Comparison of ENCODE assay signal across 9 cellular contexts in genomic region chr7:30074422-30075030, GRCh38. TPM values are rescaled to one million over a fixed set of nuclear protein-coding genes. Genes with fewer than 3 reads are reported as not detected.
DNase-seq lines count a peak whose midpoint lies in the region; ATAC-seq and TF ChIP-seq lines count a peak whose summit lies in the region.
"Had no signal": no experiment of that assay in that cellular context is flagged by ENCODE, and none has a peak within 500 bp of the region (broad histone marks: within the 10 kb centered on the region; RNA-seq: fewer than 3 reads in every experiment).

No MANE protein-coding gene starts in this region.

- DNase-seq in DMS114 treated with DMSO at 0.1 percent for 48 hours (lab: John Stamatoyannopoulos, UW; ENCODE audit: unreplicated experiment) = peak; percentile 12
- peak; percentile 43 for DNase-seq in KBM-7
- peak; percentile 49 for DNase-seq in RPMI7951 (ENCODE audit: low read depth)
- peak; percentile 33 for DNase-seq in fibroblast of the conjunctiva (ENCODE audit: low read depth)
- no peak for DNase-seq in upper lobe of right lung
- DNase-seq in activated naive CD4-positive, alpha-beta T cell treated with anti-CD3 and anti-CD28 coated beads, Interleukin-2, amount 10 ng/mL, durations not matched to agents 7 days and 5 days = no peak

- H3K36me3 ChIP-seq in upper lobe of right lung = peaks cover 4% of the 10 kb centered on the region

- no peaks in the 10 kb centered on the region for H3K4me1 Mint-ChIP-seq in activated naive CD4-positive, alpha-beta T cell treated with anti-CD3 and anti-CD28 coated beads, Interleukin-2, amount 10 ng/mL, durations not matched to agents 7 days and 5 days

- H3K9me3 Mint-ChIP-seq in activated naive CD4-positive, alpha-beta T cell treated with anti-CD3 and anti-CD28 coated beads, Interleukin-2, amount 10 ng/mL, durations not matched to agents 7 days and 5 days = no peaks in the 10 kb centered on the region

- no peaks in the 10 kb centered on the region for H3K36me3 Mint-ChIP-seq in activated naive CD4-positive, alpha-beta T cell treated with anti-CD3 and anti-CD28 coated beads, Interleukin-2, amount 10 ng/mL, durations not matched to agents 7 days and 5 days

- CTCF ChIA-PET in activated naive CD4-positive, alpha-beta T cell treated with anti-CD3 and anti-CD28 coated beads, Interleukin-2, amount 10 ng/mL, durations not matched to agents 7 days and 5 days (lab: Charles Lee) = interaction anchor here (0.7 to 3.4 kb wide), 4 partner anchors 8 to 153 kb away, joined by 3 to 17 read pairs (median 4); no protein-coding TSS in a partner anchor

- peak; percentile 44 for TF ChIP-seq CTCF in upper lobe of right lung (IDR thresholded peaks at IDR 0.05)

- H3K27me3 Mint-ChIP-seq in activated naive CD4-positive, alpha-beta T cell treated with anti-CD3 and anti-CD28 coated beads, Interleukin-2, amount 10 ng/mL, durations not matched to agents 7 days and 5 days = no peaks in the 10 kb centered on the region

- in situ Hi-C loops in KBM-7 (cut with MboI; ENCODE audit: low pct_unique_long_range_greater_than_20kb, low sequenced_read_pairs) = no loop called here

- ATAC-seq in upper lobe of right lung (peak; percentile 67), HG03439 (IDR thresholded peaks at IDR 0.05; ENCODE audit: unreplicated experiment) (no peak), HG03175 (IDR thresholded peaks at IDR 0.05; ENCODE audit: unreplicated experiment) (no peak)

- no peak overlapping the region for H3K4me3 ChIP-seq in upper lobe of right lung
- H3K4me3 ChIP-seq: lung had no signal

- no peak overlapping the region for H3K27ac Mint-ChIP-seq in activated naive CD4-positive, alpha-beta T cell treated with anti-CD3 and anti-CD28 coated beads, Interleukin-2, amount 10 ng/mL, durations not matched to agents 7 days and 5 days

- intact Hi-C loops in upper lobe of right lung (cut with DNase I) = no loop called here

- H3K27ac ChIP-seq in upper lobe of right lung = no peak overlapping the region

- H3K27me3 ChIP-seq in upper lobe of right lung = no peaks in the 10 kb centered on the region

- no peaks in the 10 kb centered on the region for H3K4me1 ChIP-seq in upper lobe of right lung

- H3K9me3 ChIP-seq in upper lobe of right lung = no peaks in the 10 kb centered on the region

- H3K4me3 Mint-ChIP-seq in activated naive CD4-positive, alpha-beta T cell treated with anti-CD3 and anti-CD28 coated beads, Interleukin-2, amount 10 ng/mL, durations not matched to agents 7 days and 5 days = no peak overlapping the region

RNA-seq across cellular contexts. Expression of gene PLEKHA8, which starts 46.3 kb away (rescaled TPM):
- 11.1 and 13.8 TPM in 2 replicates for total RNA-seq in RPMI7951 (2014; rRNA removed; shearing (Covaris generic))
- 11.3 TPM for total RNA-seq in upper lobe of right lung

RNA-seq across cellular contexts. Expression of gene FKBP14, which starts 48.0 kb away (rescaled TPM):
- 31.1 and 38.8 TPM in 2 replicates for total RNA-seq in RPMI7951 (2014; rRNA removed; shearing (Covaris generic))
- 11.5 TPM for total RNA-seq in upper lobe of right lung

Comparison
In these comparisons a context has a peak if more than half of its experiments do, and no peak if none do; other contexts are left out.
1. DNase-seq: peak in DMS114 treated with DMSO at 0.1 percent for 48 hours (single experiment), KBM-7 (single experiment), RPMI7951 (single experiment) and fibroblast of the conjunctiva (single experiment); none in upper lobe of right lung (single experiment) and activated naive CD4-positive, alpha-beta T cell treated with anti-CD3 and anti-CD28 coated beads, Interleukin-2, amount 10 ng/mL, durations not matched to agents 7 days and 5 days (single experiment).